ENCODE assay signal across 18 cellular contexts in genomic region chr5:149766460-149767277, GRCh38.
"Had no signal": no experiment of that assay in that cellular context is flagged by ENCODE, and none has a peak within 500 bp of the region (broad histone marks: within the 10 kb centered on the region; RNA-seq: fewer than 3 reads in every experiment).

No MANE protein-coding gene starts in this region.

- H3K4me1 Mint-ChIP-seq: neural progenitor cell had no signal

- H3K4me3 Mint-ChIP-seq: natural killer cell treated with Interleukin-12 subunit alpha and Interleukin-12 subunit beta and Interleukin-15 and Interleukin-18, amount 100 ng/mL, for 72 hours; neural progenitor cell; type B pancreatic cell had no signal

- ATAC-seq: foreskin keratinocyte; left lobe of liver; lower lobe of right lung; natural killer cell treated with Interleukin-12 subunit alpha and Interleukin-12 subunit beta and Interleukin-15 and Interleukin-18, amount 100 ng/mL, for 72 hours; psoas muscle had no signal

- DNase-seq: colonic mucosa; dermis blood vessel endothelial cell; foreskin keratinocyte; hypothalamus; lower lobe of right lung; mesenchymal stem cell; midbrain; nucleus accumbens; ovary; psoas muscle; retina; stimulated activated CD4-positive, alpha-beta T cell treated with anti-CD3 and anti-CD28 coated beads, Interleukin-2, amount 100 ng/mL, for 48 hours; stimulated activated naive CD4-positive, alpha-beta T cell treated with Interleukin-2 at 50 U/mL for 16 hours had no signal

- H3K27me3 Mint-ChIP-seq: natural killer cell treated with Interleukin-12 subunit alpha and Interleukin-12 subunit beta and Interleukin-15 and Interleukin-18, amount 100 ng/mL, for 72 hours; type B pancreatic cell had no signal

- H3K9me3 ChIP-seq: colonic mucosa, ovary, vagina had no signal

- H2AFZ ChIP-seq: neural progenitor cell had no signal

- H3K4me1 ChIP-seq: foreskin keratinocyte, lower lobe of right lung, neural progenitor cell had no signal

- H3K4me3 ChIP-seq: colonic mucosa, lower lobe of right lung, neural progenitor cell, ovary, psoas muscle, vagina had no signal

- H3K4me2 ChIP-seq: neural progenitor cell had no signal

- H3K9me3 Mint-ChIP-seq: natural killer cell treated with Interleukin-12 subunit alpha and Interleukin-12 subunit beta and Interleukin-15 and Interleukin-18, amount 100 ng/mL, for 72 hours; type B pancreatic cell had no signal

- H3K36me3 ChIP-seq: colonic mucosa, lower lobe of right lung, neural progenitor cell, ovary, vagina had no signal

- H3K9ac ChIP-seq: neural progenitor cell had no signal

- H3K36me3 Mint-ChIP-seq: natural killer cell treated with Interleukin-12 subunit alpha and Interleukin-12 subunit beta and Interleukin-15 and Interleukin-18, amount 100 ng/mL, for 72 hours; neural progenitor cell; type B pancreatic cell had no signal

- H3K27ac ChIP-seq: colonic mucosa, foreskin keratinocyte, lower lobe of right lung, neural progenitor cell, ovary, vagina had no signal

- H3K27ac Mint-ChIP-seq: natural killer cell treated with Interleukin-12 subunit alpha and Interleukin-12 subunit beta and Interleukin-15 and Interleukin-18, amount 100 ng/mL, for 72 hours; neural progenitor cell; type B pancreatic cell had no signal

- H3K27me3 ChIP-seq: colonic mucosa, foreskin keratinocyte, neural progenitor cell, ovary, vagina had no signal
